In the genomic region with DNA sequence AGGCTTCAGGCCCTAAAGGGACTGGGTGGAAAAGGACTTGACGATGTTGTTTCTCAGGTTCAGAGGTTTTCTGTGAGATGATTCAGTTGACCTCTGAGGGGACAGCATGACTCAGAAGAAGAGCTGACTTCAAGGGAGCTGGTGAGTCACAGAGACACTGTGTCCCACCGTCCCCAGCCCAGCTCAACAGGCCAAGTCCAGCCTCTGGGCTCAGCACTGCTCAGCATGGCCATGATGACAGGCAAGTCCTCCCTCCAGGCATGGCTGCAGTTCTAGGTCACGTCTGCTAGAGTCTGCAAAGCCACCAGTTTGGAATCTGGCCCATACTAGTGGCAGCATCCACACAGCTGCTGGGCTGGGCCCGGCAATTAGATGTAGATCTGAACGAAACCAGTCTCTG, we compare ENCODE assay signal across 12 cellular contexts. TPM values are rescaled to one million over a fixed set of nuclear protein-coding genes. Genes with fewer than 3 reads are reported as not detected.
A peak's percentile ranks its signal among the peaks of the same experiment; 100 is the strongest.
DNase-seq lines count a peak whose midpoint lies in the region; ATAC-seq, FAIRE-seq and TF ChIP-seq lines count a peak whose summit lies in the region.
"Had no signal": no experiment of that assay in that cellular context is flagged by ENCODE, and none has a peak within 500 bp of the region (broad histone marks: within the 10 kb centered on the region; RNA-seq: fewer than 3 reads in every experiment).

No MANE protein-coding gene starts in this region.

- H4K5ac ChIP-seq in H9 (ENCODE audit: insufficient read length, low read depth, low read length) = no peak overlapping the region

- H3K9ac ChIP-seq in H9 (ENCODE audit: extremely low read depth, insufficient read length, low read length) = no peak overlapping the region
- H3K9ac ChIP-seq in fibroblast of lung (ENCODE audit: insufficient read depth, low read length) = no peak overlapping the region

- H3K36me3 ChIP-seq in fibroblast of lung (ENCODE audit: control insufficient read depth, insufficient read depth, low read length) (no peaks in the 10 kb centered on the region), ascending aorta (no peaks in the 10 kb centered on the region)

- H4K91ac ChIP-seq in H9 (ENCODE audit: insufficient read length, low read depth, low read length) = no peak overlapping the region

- H2BK20ac ChIP-seq in H9 (ENCODE audit: low read depth, low read length, poor library complexity, severe bottlenecking) = no peak overlapping the region

- no peaks in the 10 kb centered on the region for H3K27me3 ChIP-seq in H9 (ENCODE audit: insufficient read depth, low read length)
- peaks cover 8% of the 10 kb centered on the region for H3K27me3 ChIP-seq in fibroblast of lung (ENCODE audit: control insufficient read depth, insufficient read depth, low read length)
- no peaks in the 10 kb centered on the region for H3K27me3 ChIP-seq in ascending aorta

- peak overlapping the region; percentile 22; the same call in 1 of the 2 replicates for H3K14ac ChIP-seq in H9 (ENCODE audit: insufficient read depth, low read length)

- H3K4me2 ChIP-seq in H9 (ENCODE audit: insufficient read depth, insufficient read length, low read length) = no peak overlapping the region
- no peak overlapping the region for H3K4me2 ChIP-seq in fibroblast of lung (ENCODE audit: extremely low read depth, insufficient read depth, low read length)
- H3K4me2 ChIP-seq: GM23338 had no signal

- H2AFZ ChIP-seq in H9 (ENCODE audit: low read length) (no peak overlapping the region), fibroblast of lung (ENCODE audit: low read length) (no peak overlapping the region)
- H2AFZ ChIP-seq: GM23338 had no signal

- H4K20me1 ChIP-seq in H9 (ENCODE audit: control insufficient read depth, insufficient read depth, insufficient read length) (no peaks in the 10 kb centered on the region), fibroblast of lung (ENCODE audit: control insufficient read depth, extremely low read depth, insufficient read depth, low read length) (no peaks in the 10 kb centered on the region)

- no peak for DNase-seq in H9
- peak; percentile 80 for DNase-seq in RCC 7860 (ENCODE audit: low spot score)
- DNase-seq in fibroblast of lung (ENCODE audit: low read depth in 2 of 2) = peak; percentile 9 to 29
- DNase-seq in ascending aorta (ENCODE audit: low spot score in 2 of 2) = no peak
- DNase-seq in coronary artery (ENCODE audit: low spot score) = no peak
- DNase-seq: activated naive CD4-positive, alpha-beta T cell treated with Interleukin-2 at 50 U/mL for 16 hours; naive B cell; NCI-H1436; stimulated activated CD4-positive, alpha-beta T cell treated with anti-CD3 and anti-CD28 coated beads, Interleukin-12 subunit alpha, Interleukin-12 subunit beta, amount 100 ng/mL, for 4 hours had no signal

- peak; percentile 89 for FAIRE-seq in RCC 7860 (lab: Jason Lieb, UNC)

- no peaks in the 10 kb centered on the region for H3K23me2 ChIP-seq in H9 (ENCODE audit: insufficient read length, low read depth, low read length, poor library complexity, severe bottlenecking)

- no peak overlapping the region for H4K8ac ChIP-seq in H9 (replicated peaks; ENCODE audit: insufficient read length, low read depth, low read length)

- H3K27ac Mint-ChIP-seq in H9 = no peak overlapping the region
- H3K27ac Mint-ChIP-seq: GM23338, naive B cell had no signal

- H3K27ac ChIP-seq in H9 (ENCODE audit: insufficient read length, low read depth, low read length) (no peak overlapping the region), fibroblast of lung (ENCODE audit: insufficient read depth, low read length) (no peak overlapping the region), skin epidermis (peak overlapping the region in 19 of 21 experiments; percentile 35 to 92 (median 81)), ascending aorta (no peak overlapping the region), coronary artery (no peak overlapping the region)

- H3K79me1 ChIP-seq in H9 (ENCODE audit: insufficient read depth, low read depth, low read length, poor library complexity, severe bottlenecking) = no peaks in the 10 kb centered on the region

- no peak overlapping the region for H2BK15ac ChIP-seq in H9 (ENCODE audit: low read depth, low read length)

- H3K4me1 ChIP-seq in H9 (ENCODE audit: insufficient read depth, low read length) (no peaks in the 10 kb centered on the region), fibroblast of lung (ENCODE audit: control insufficient read depth, extremely low read depth, insufficient read depth, low read length) (no peaks in the 10 kb centered on the region), ascending aorta (no peaks in the 10 kb centered on the region)

- peaks cover 52% of the 10 kb centered on the region for H3K27me3 Mint-ChIP-seq in H9 (ENCODE audit: low read depth)

- H3K4me1 Mint-ChIP-seq in H9 = peaks cover 3 to 7% of the 10 kb centered on the region in 2 experiments; a peak in 3 of 4 replicates

- no peak overlapping the region for H3K4ac ChIP-seq in H9 (ENCODE audit: low read depth, low read length)

- no peak overlapping the region for H3K4me3 Mint-ChIP-seq in H9
- H3K4me3 Mint-ChIP-seq: GM23338, naive B cell had no signal

- peaks cover 0 to 6% (median 5%) of the 10 kb centered on the region in 3 experiments; a peak in 2 of 7 replicates for H3K36me3 Mint-ChIP-seq in H9 (ENCODE audit: insufficient read depth in 1 of 3, low read depth in 3 of 3)
- H3K36me3 Mint-ChIP-seq: naive B cell had no signal

- no peak overlapping the region for H2BK12ac ChIP-seq in H9 (ENCODE audit: insufficient read length, low read depth, low read length)

- H3K9me3 ChIP-seq in H9 (ENCODE audit: control insufficient read depth, low read depth, low read length) = no peaks in the 10 kb centered on the region
- no peaks in the 10 kb centered on the region for H3K9me3 ChIP-seq in fibroblast of lung (ENCODE audit: control insufficient read depth, insufficient read depth, low read depth, low read length)
- no peaks in the 10 kb centered on the region for H3K9me3 ChIP-seq in ascending aorta

- H3K79me2 ChIP-seq in H9 (ENCODE audit: insufficient read depth, low read length) (no peaks in the 10 kb centered on the region), fibroblast of lung (ENCODE audit: control insufficient read depth, insufficient read depth, low read length) (no peaks in the 10 kb centered on the region)

- TF ChIP-seq CTCF in H9 (conservative IDR thresholded peaks at IDR 0.05) (no peak), fibroblast of lung (conservative IDR thresholded peaks at IDR 0.05 in 1 of 2, IDR thresholded peaks at IDR 0.05 in 1 of 2; ENCODE audit: low read depth in 1 of 2, low read length in 2 of 2) (no peak), ascending aorta (IDR thresholded peaks at IDR 0.05) (no peak), coronary artery (IDR thresholded peaks at IDR 0.05) (no peak)

- H2AK5ac ChIP-seq in H9 (ENCODE audit: insufficient read length, low read length) = no peak overlapping the region

- peaks cover 3 to 5% of the 10 kb centered on the region in 2 experiments; a peak in 4 of 5 replicates for H3K9me3 Mint-ChIP-seq in H9

- ATAC-seq in HG03378 (IDR thresholded peaks at IDR 0.05; ENCODE audit: unreplicated experiment) = no peak
- ATAC-seq: GM23338 had no signal

- intact Hi-C loops in ascending aorta (cut with DNase I) = no loop called here

- H3K56ac ChIP-seq in H9 (ENCODE audit: insufficient read length, low read depth, low read length) = no peak overlapping the region

- no peak overlapping the region for H2BK120ac ChIP-seq in H9 (ENCODE audit: low read depth, low read length, poor library complexity, severe bottlenecking)

- H3K4me3 ChIP-seq in fibroblast of lung (replicated peaks in 1 of 4; ENCODE audit: control extremely low read depth in 1 of 4, insufficient read depth in 1 of 4, low read depth in 3 of 4, low read length in 4 of 4) = no peak overlapping the region
- H3K4me3 ChIP-seq in skin epidermis = no peak overlapping the region
- H3K4me3 ChIP-seq in ascending aorta = no peak overlapping the region
- no peak overlapping the region for H3K4me3 ChIP-seq in coronary artery
- H3K4me3 ChIP-seq: GM23338 had no signal

- no peak overlapping the region for H3K23ac ChIP-seq in H9 (ENCODE audit: insufficient read length, low read depth, low read length)

- no peak overlapping the region for H3T11ph ChIP-seq in H9 (ENCODE audit: low read length)

- no peak overlapping the region for H2BK5ac ChIP-seq in H9 (ENCODE audit: insufficient read length, low read length)

- no peak overlapping the region for H3K18ac ChIP-seq in H9 (ENCODE audit: insufficient read length, low read depth, low read length)

- no CpG with 5 or more reads among the region's 5 CpGs for WGBS in H9 (ENCODE audit: extremely low coverage, insufficient read length, low lambda C conversion rate)

RNA-seq across cellular contexts. Expression of a gene that starts 12.9 kb away (rescaled TPM):
- total RNA-seq in H9 (2021) = not detected in 2 replicates
- not detected in 2 replicates for total RNA-seq in fibroblast of lung
- not detected in 2 replicates for polyA plus RNA-seq in fibroblast of lung
- polyA plus RNA-seq in fibroblast of lung (2012) = not detected in 2 replicates
- polyA minus RNA-seq in fibroblast of lung (ENCODE audit: low replicate concordance) = not detected in 2 replicates
- total RNA-seq in ascending aorta = 0.43 TPM
- polyA plus RNA-seq: GM23338 had no signal

Comparison
In these comparisons a context has a peak if more than half of its experiments do, and no peak if none do; other contexts are left out.
1. DNase-seq: peak in RCC 7860 (single experiment) and fibroblast of lung (2 of 2); none in H9 (single experiment), ascending aorta (0 of 2) and coronary artery (single experiment).
2. H3K27ac ChIP-seq: peak in skin epidermis (19 of 21); none in H9 (single experiment), fibroblast of lung (single experiment), ascending aorta (0 of 2) and coronary artery (0 of 2).